ENCODE assay signal across 14 cellular contexts in genomic region chr12:74317741-74318140, GRCh38.
A peak's percentile ranks its signal among the peaks of the same experiment; 100 is the strongest.
DNase-seq lines count a peak whose midpoint lies in the region; ATAC-seq and TF ChIP-seq lines count a peak whose summit lies in the region.
"Had no signal": no experiment of that assay in that cellular context is flagged by ENCODE, and none has a peak within 500 bp of the region (broad histone marks: within the 10 kb centered on the region; RNA-seq: fewer than 3 reads in every experiment).

No MANE protein-coding gene starts in this region.

- DNase-seq in left ventricle myocardium inferior: no peak
- no peak for DNase-seq in Right ventricle myocardium inferior (ENCODE audit: missing footprints)
- DNase-seq in natural killer cell treated with Interleukin-12 subunit alpha and Interleukin-12 subunit beta and Interleukin-15 and Interleukin-18, amount 100 ng/mL, for 72 hours (ENCODE audit: low spot score): no peak
- DNase-seq in activated CD4-positive, alpha-beta T cell treated with anti-CD3 and anti-CD28 coated beads, Interleukin-2, amount 10 ng/mL, durations not matched to agents 24 days and 14 days: no peak
- no peak for DNase-seq in NCI-H526 (lab: John Stamatoyannopoulos, UW)
- DNase-seq: 8988T; AML-193; CD4-positive, alpha-beta T cell had no signal

- H3K4me1 Mint-ChIP-seq in nephron: peaks cover 44% of the 10 kb centered on the region
- H3K4me1 Mint-ChIP-seq in natural killer cell treated with Interleukin-12 subunit alpha and Interleukin-12 subunit beta and Interleukin-15 and Interleukin-18, amount 100 ng/mL, for 72 hours (ENCODE audit: low read depth in 2 of 2): no peaks in the 10 kb centered on the region
- H3K4me1 Mint-ChIP-seq in activated CD4-positive, alpha-beta T cell treated with anti-CD3 and anti-CD28 coated beads, Interleukin-2, amount 10 ng/mL, durations not matched to agents 24 days and 14 days: no peaks in the 10 kb centered on the region
- H3K4me1 Mint-ChIP-seq: H9, IgD-negative memory B cell had no signal

- TF ChIP-seq CTCF in left ventricle myocardium inferior (IDR thresholded peaks at IDR 0.05; ENCODE audit: borderline replicate concordance): no peak
- TF ChIP-seq CTCF in nephron (IDR thresholded peaks at IDR 0.05; ENCODE audit: unreplicated experiment in 3 of 3): no peak

- ATAC-seq in Right ventricle myocardium inferior: no peak
- ATAC-seq in natural killer cell treated with Interleukin-12 subunit alpha and Interleukin-12 subunit beta and Interleukin-15 and Interleukin-18, amount 100 ng/mL, for 72 hours: no peak

- H3K36me3 ChIP-seq in left ventricle myocardium inferior: no peaks in the 10 kb centered on the region

- no peaks in the 10 kb centered on the region for H3K9me3 Mint-ChIP-seq in nephron
- H3K9me3 Mint-ChIP-seq in natural killer cell treated with Interleukin-12 subunit alpha and Interleukin-12 subunit beta and Interleukin-15 and Interleukin-18, amount 100 ng/mL, for 72 hours: no peaks in the 10 kb centered on the region
- H3K9me3 Mint-ChIP-seq in activated CD4-positive, alpha-beta T cell treated with anti-CD3 and anti-CD28 coated beads, Interleukin-2, amount 10 ng/mL, durations not matched to agents 24 days and 14 days: no peaks in the 10 kb centered on the region
- H3K9me3 Mint-ChIP-seq: CD4-positive, alpha-beta T cell; IgD-negative memory B cell had no signal

- no peaks in the 10 kb centered on the region for H3K4me1 ChIP-seq in left ventricle myocardium inferior
- H3K4me1 ChIP-seq: Caco-2 had no signal

- peak overlapping the region; percentile 69 to 95 (median 89) for H3K27ac Mint-ChIP-seq in nephron
- H3K27ac Mint-ChIP-seq in natural killer cell treated with Interleukin-12 subunit alpha and Interleukin-12 subunit beta and Interleukin-15 and Interleukin-18, amount 100 ng/mL, for 72 hours: no peak overlapping the region
- H3K27ac Mint-ChIP-seq in activated CD4-positive, alpha-beta T cell treated with anti-CD3 and anti-CD28 coated beads, Interleukin-2, amount 10 ng/mL, durations not matched to agents 24 days and 14 days: no peak overlapping the region
- H3K27ac Mint-ChIP-seq: CD4-positive, alpha-beta T cell; H9; IgD-negative memory B cell had no signal

- no peaks in the 10 kb centered on the region for H3K27me3 ChIP-seq in left ventricle myocardium inferior (ENCODE audit: low read depth)

- no peaks in the 10 kb centered on the region for H3K27me3 Mint-ChIP-seq in nephron (ENCODE audit: low read depth)
- no peaks in the 10 kb centered on the region for H3K27me3 Mint-ChIP-seq in natural killer cell treated with Interleukin-12 subunit alpha and Interleukin-12 subunit beta and Interleukin-15 and Interleukin-18, amount 100 ng/mL, for 72 hours
- H3K27me3 Mint-ChIP-seq in activated CD4-positive, alpha-beta T cell treated with anti-CD3 and anti-CD28 coated beads, Interleukin-2, amount 10 ng/mL, durations not matched to agents 24 days and 14 days: no peaks in the 10 kb centered on the region
- H3K27me3 Mint-ChIP-seq: CD4-positive, alpha-beta T cell; IgD-negative memory B cell had no signal

- no peak overlapping the region for H3K4me3 ChIP-seq in left ventricle myocardium inferior

- H3K4me3 Mint-ChIP-seq in nephron: no peak overlapping the region
- no peak overlapping the region for H3K4me3 Mint-ChIP-seq in natural killer cell treated with Interleukin-12 subunit alpha and Interleukin-12 subunit beta and Interleukin-15 and Interleukin-18, amount 100 ng/mL, for 72 hours
- H3K4me3 Mint-ChIP-seq in activated CD4-positive, alpha-beta T cell treated with anti-CD3 and anti-CD28 coated beads, Interleukin-2, amount 10 ng/mL, durations not matched to agents 24 days and 14 days: no peak overlapping the region
- H3K4me3 Mint-ChIP-seq: CD4-positive, alpha-beta T cell; H9; IgD-negative memory B cell had no signal

- intact Hi-C loops in left ventricle myocardium inferior (cut with micrococcal nuclease) (no loop called here), Right ventricle myocardium inferior (cut with DNase I) (loop anchor here (5.0 kb wide), 1 partner anchor 295 kb away; no protein-coding TSS in a partner anchor)
- intact Hi-C loops in activated CD4-positive, alpha-beta T cell treated with anti-CD3 and anti-CD28 coated beads, Interleukin-2, amount 10 ng/mL, durations not matched to agents 24 days and 14 days (cut with micrococcal nuclease): no loop called here

- H3K27ac ChIP-seq in left ventricle myocardium inferior (replicated peaks) (peak overlapping the region; percentile 55), angular gyrus (ENCODE audit: low read depth, low read length) (peak overlapping the region; percentile 62)
- H3K27ac ChIP-seq: C4-2B had no signal

- no peaks in the 10 kb centered on the region for H3K9me3 ChIP-seq in left ventricle myocardium inferior (replicated peaks)
- H3K9me3 ChIP-seq: Caco-2 had no signal

- H3K36me3 Mint-ChIP-seq in nephron (ENCODE audit: low read depth): no peaks in the 10 kb centered on the region
- H3K36me3 Mint-ChIP-seq in natural killer cell treated with Interleukin-12 subunit alpha and Interleukin-12 subunit beta and Interleukin-15 and Interleukin-18, amount 100 ng/mL, for 72 hours: no peaks in the 10 kb centered on the region
- H3K36me3 Mint-ChIP-seq in activated CD4-positive, alpha-beta T cell treated with anti-CD3 and anti-CD28 coated beads, Interleukin-2, amount 10 ng/mL, durations not matched to agents 24 days and 14 days (ENCODE audit: low read depth): no peaks in the 10 kb centered on the region
- H3K36me3 Mint-ChIP-seq: IgD-negative memory B cell had no signal

Comparison
In these comparisons a context has a peak if more than half of its experiments do, and no peak if none do; other contexts are left out.
1. H3K27ac Mint-ChIP-seq: peak in nephron (3 of 3); none in natural killer cell treated with Interleukin-12 subunit alpha and Interleukin-12 subunit beta and Interleukin-15 and Interleukin-18, amount 100 ng/mL, for 72 hours (0 of 2) and activated CD4-positive, alpha-beta T cell treated with anti-CD3 and anti-CD28 coated beads, Interleukin-2, amount 10 ng/mL, durations not matched to agents 24 days and 14 days (single experiment).